In the genomic region with DNA sequence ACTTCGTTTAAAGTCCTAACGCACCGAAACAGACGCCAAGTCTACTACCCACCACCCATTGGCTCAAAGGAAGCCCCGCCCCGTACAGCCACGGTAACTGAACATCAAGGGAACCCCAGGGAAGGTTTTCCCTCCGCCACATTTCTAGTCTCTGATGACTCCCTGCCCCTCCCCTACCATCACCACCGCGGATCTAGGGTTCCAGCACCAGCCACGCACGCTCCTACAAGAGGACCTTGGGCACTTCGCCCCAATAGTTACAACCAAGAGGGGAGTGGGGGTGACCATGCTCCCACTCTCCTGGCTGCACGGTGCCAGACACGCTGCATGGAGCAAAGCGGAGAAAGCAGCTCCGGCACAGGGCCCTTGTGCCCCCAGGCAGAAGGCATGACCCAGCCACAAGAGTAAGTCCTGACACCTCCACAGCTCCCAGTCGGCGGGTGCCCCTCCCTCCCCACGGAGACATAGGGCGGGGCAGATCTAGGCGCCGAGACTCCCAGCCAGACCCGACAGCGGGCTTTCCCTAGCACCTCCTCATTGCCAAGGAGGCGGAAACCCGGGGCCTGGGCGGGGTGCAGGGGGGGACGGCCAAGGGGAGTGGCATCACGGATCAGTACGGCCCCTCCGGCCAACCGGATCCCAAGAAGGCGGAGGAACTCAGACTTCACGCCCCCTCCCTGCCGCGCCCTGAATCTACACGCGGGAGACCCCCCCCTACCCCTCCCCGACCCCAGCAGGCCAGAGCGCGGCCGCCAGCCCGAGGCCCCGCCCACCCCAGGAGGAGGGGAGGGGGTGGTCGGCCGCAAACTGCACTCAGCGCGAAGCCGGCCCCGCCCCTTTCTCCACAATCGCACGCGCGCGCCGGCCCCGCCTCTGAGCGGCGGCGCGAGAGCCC, we compare ENCODE assay signal across 1 cellular context.
A peak's percentile ranks its signal among the peaks of the same experiment; 100 is the strongest.
TF ChIP-seq lines count a peak whose summit lies in the region.

No MANE protein-coding gene starts in this region.

TF ChIP-seq in HepG2, 621 proteins besides CTCF, POLR2A, EP300 and RAD21 (continued from another document and continues in another):
- TF ChIP-seq RXRB (CRISPR knock-in tag; IDR thresholded peaks at IDR 0.05; ENCODE audit: borderline replicate concordance): no peak
- no peak for TF ChIP-seq ZNF567 (CRISPR knock-in tag; IDR thresholded peaks at IDR 0.05; ENCODE audit: borderline replicate concordance)
- TF ChIP-seq, protein P1, sequence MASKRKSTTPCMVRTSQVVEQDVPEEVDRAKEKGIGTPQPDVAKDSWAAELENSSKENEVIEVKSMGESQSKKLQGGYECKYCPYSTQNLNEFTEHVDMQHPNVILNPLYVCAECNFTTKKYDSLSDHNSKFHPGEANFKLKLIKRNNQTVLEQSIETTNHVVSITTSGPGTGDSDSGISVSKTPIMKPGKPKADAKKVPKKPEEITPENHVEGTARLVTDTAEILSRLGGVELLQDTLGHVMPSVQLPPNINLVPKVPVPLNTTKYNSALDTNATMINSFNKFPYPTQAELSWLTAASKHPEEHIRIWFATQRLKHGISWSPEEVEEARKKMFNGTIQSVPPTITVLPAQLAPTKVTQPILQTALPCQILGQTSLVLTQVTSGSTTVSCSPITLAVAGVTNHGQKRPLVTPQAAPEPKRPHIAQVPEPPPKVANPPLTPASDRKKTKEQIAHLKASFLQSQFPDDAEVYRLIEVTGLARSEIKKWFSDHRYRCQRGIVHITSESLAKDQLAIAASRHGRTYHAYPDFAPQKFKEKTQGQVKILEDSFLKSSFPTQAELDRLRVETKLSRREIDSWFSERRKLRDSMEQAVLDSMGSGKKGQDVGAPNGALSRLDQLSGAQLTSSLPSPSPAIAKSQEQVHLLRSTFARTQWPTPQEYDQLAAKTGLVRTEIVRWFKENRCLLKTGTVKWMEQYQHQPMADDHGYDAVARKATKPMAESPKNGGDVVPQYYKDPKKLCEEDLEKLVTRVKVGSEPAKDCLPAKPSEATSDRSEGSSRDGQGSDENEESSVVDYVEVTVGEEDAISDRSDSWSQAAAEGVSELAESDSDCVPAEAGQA (IDR thresholded peaks at IDR 0.05; ENCODE audit: low read depth): no peak
- TF ChIP-seq, protein P1 (CRISPR knock-in tag; IDR thresholded peaks at IDR 0.05; ENCODE audit: borderline replicate concordance): no peak
- TF ChIP-seq, protein P2, sequence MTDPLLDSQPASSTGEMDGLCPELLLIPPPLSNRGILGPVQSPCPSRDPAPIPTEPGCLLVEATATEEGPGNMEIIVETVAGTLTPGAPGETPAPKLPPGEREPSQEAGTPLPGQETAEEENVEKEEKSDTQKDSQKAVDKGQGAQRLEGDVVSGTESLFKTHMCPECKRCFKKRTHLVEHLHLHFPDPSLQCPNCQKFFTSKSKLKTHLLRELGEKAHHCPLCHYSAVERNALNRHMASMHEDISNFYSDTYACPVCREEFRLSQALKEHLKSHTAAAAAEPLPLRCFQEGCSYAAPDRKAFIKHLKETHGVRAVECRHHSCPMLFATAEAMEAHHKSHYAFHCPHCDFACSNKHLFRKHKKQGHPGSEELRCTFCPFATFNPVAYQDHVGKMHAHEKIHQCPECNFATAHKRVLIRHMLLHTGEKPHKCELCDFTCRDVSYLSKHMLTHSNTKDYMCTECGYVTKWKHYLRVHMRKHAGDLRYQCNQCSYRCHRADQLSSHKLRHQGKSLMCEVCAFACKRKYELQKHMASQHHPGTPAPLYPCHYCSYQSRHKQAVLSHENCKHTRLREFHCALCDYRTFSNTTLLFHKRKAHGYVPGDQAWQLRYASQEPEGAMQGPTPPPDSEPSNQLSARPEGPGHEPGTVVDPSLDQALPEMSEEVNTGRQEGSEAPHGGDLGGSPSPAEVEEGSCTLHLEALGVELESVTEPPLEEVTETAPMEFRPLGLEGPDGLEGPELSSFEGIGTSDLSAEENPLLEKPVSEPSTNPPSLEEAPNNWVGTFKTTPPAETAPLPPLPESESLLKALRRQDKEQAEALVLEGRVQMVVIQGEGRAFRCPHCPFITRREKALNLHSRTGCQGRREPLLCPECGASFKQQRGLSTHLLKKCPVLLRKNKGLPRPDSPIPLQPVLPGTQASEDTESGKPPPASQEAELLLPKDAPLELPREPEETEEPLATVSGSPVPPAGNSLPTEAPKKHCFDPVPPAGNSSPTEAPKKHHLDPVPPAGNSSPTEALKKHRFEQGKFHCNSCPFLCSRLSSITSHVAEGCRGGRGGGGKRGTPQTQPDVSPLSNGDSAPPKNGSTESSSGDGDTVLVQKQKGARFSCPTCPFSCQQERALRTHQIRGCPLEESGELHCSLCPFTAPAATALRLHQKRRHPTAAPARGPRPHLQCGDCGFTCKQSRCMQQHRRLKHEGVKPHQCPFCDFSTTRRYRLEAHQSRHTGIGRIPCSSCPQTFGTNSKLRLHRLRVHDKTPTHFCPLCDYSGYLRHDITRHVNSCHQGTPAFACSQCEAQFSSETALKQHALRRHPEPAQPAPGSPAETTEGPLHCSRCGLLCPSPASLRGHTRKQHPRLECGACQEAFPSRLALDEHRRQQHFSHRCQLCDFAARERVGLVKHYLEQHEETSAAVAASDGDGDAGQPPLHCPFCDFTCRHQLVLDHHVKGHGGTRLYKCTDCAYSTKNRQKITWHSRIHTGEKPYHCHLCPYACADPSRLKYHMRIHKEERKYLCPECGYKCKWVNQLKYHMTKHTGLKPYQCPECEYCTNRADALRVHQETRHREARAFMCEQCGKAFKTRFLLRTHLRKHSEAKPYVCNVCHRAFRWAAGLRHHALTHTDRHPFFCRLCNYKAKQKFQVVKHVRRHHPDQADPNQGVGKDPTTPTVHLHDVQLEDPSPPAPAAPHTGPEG (CRISPR knock-in tag; IDR thresholded peaks at IDR 0.05): no peak
- no peak; the same call in 1 of the 2 replicates for TF ChIP-seq HOXA3 (CRISPR knock-in tag; IDR thresholded peaks at IDR 0.05)
- TF ChIP-seq, protein P3, sequence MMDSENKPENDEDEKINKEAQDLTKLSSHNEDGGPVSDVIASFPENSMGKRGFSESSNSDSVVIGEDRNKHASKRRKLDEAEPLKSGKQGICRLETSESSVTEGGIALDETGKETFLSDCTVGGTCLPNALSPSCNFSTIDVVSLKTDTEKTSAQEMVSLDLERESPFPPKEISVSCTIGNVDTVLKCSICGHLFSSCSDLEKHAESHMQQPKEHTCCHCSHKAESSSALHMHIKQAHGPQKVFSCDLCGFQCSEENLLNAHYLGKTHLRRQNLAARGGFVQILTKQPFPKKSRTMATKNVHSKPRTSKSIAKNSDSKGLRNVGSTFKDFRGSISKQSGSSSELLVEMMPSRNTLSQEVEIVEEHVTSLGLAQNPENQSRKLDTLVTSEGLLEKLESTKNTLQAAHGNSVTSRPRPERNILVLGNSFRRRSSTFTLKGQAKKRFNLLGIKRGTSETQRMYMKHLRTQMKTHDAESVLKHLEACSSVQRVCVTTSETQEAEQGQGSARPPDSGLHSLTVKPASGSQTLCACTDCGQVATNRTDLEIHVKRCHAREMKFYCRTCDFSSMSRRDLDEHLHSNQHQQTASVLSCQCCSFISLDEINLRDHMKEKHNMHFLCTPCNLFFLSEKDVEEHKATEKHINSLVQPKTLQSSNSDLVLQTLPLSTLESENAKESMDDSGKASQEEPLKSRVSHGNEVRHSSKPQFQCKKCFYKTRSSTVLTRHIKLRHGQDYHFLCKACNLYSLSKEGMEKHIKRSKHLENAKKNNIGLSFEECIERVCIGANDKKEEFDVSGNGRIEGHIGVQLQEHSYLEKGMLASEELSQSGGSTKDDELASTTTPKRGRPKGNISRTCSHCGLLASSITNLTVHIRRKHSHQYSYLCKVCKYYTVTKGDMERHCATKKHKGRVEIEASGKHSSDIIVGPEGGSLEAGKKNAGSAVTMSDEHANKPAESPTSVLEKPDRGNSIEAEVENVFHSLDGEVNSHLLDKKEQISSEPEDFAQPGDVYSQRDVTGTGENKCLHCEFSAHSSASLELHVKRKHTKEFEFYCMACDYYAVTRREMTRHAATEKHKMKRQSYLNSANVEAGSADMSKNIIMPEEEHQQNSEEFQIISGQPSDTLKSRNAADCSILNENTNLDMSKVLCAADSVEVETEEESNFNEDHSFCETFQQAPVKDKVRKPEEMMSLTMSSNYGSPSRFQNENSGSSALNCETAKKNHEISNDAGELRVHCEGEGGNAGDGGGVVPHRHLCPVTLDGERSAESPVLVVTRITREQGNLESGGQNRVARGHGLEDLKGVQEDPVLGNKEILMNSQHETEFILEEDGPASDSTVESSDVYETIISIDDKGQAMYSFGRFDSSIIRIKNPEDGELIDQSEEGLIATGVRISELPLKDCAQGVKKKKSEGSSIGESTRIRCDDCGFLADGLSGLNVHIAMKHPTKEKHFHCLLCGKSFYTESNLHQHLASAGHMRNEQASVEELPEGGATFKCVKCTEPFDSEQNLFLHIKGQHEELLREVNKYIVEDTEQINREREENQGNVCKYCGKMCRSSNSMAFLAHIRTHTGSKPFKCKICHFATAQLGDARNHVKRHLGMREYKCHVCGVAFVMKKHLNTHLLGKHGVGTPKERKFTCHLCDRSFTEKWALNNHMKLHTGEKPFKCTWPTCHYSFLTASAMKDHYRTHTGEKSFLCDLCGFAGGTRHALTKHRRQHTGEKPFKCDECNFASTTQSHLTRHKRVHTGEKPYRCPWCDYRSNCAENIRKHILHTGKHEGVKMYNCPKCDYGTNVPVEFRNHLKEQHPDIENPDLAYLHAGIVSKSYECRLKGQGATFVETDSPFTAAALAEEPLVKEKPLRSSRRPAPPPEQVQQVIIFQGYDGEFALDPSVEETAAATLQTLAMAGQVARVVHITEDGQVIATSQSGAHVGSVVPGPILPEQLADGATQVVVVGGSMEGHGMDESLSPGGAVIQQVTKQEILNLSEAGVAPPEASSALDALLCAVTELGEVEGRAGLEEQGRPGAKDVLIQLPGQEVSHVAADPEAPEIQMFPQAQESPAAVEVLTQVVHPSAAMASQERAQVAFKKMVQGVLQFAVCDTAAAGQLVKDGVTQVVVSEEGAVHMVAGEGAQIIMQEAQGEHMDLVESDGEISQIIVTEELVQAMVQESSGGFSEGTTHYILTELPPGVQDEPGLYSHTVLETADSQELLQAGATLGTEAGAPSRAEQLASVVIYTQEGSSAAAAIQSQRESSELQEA (CRISPR knock-in tag; IDR thresholded peaks at IDR 0.05; ENCODE audit: not compliant biosample characterization): peak; percentile 42
- no peak for TF ChIP-seq NR2F2 (IDR thresholded peaks at IDR 0.05; ENCODE audit: borderline replicate concordance, low read depth)
- no peak for TF ChIP-seq ATAD3A (CRISPR knock-in tag; IDR thresholded peaks at IDR 0.05)
- no peak for TF ChIP-seq ATF1 (CRISPR knock-in tag; IDR thresholded peaks at IDR 0.05)
- TF ChIP-seq, protein P4, sequence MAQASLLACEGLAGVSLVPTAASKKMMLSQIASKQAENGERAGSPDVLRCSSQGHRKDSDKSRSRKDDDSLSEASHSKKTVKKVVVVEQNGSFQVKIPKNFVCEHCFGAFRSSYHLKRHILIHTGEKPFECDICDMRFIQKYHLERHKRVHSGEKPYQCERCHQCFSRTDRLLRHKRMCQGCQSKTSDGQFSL (CRISPR knock-in tag; IDR thresholded peaks at IDR 0.05): no peak
- no peak for TF ChIP-seq ZNF572 (CRISPR knock-in tag; IDR thresholded peaks at IDR 0.05)
- TF ChIP-seq KMT2B (CRISPR knock-in tag; IDR thresholded peaks at IDR 0.05): no peak
- no peak for TF ChIP-seq ZNF569 (CRISPR knock-in tag; IDR thresholded peaks at IDR 0.05; ENCODE audit: borderline replicate concordance)
- TF ChIP-seq HOXA5 (CRISPR knock-in tag; IDR thresholded peaks at IDR 0.05): 0 out of 2 replicates have a peak, but pooled peaks have one; percentile 27
- TF ChIP-seq, protein P5, sequence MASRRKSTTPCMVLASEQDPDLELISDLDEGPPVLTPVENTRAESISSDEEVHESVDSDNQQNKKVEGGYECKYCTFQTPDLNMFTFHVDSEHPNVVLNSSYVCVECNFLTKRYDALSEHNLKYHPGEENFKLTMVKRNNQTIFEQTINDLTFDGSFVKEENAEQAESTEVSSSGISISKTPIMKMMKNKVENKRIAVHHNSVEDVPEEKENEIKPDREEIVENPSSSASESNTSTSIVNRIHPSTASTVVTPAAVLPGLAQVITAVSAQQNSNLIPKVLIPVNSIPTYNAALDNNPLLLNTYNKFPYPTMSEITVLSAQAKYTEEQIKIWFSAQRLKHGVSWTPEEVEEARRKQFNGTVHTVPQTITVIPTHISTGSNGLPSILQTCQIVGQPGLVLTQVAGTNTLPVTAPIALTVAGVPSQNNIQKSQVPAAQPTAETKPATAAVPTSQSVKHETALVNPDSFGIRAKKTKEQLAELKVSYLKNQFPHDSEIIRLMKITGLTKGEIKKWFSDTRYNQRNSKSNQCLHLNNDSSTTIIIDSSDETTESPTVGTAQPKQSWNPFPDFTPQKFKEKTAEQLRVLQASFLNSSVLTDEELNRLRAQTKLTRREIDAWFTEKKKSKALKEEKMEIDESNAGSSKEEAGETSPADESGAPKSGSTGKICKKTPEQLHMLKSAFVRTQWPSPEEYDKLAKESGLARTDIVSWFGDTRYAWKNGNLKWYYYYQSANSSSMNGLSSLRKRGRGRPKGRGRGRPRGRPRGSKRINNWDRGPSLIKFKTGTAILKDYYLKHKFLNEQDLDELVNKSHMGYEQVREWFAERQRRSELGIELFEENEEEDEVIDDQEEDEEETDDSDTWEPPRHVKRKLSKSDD (CRISPR knock-in tag; IDR thresholded peaks at IDR 0.05; ENCODE audit: low read depth): 0 out of 2 replicates have a peak, but pooled peaks have one; percentile 39
- TF ChIP-seq SYNCRIP (IDR thresholded peaks at IDR 0.05; ENCODE audit: insufficient read depth, low read depth, low read length): no peak
- TF ChIP-seq NRL (CRISPR knock-in tag; IDR thresholded peaks at IDR 0.05; ENCODE audit: borderline replicate concordance): peak; percentile 61; the same call in 1 of the 2 replicates
- no peak for TF ChIP-seq FOXP1 (IDR thresholded peaks at IDR 0.05)
- no peak for TF ChIP-seq FOXP1 (CRISPR knock-in tag; IDR thresholded peaks at IDR 0.05)
- no peak for TF ChIP-seq ZNF724P (CRISPR knock-in tag; IDR thresholded peaks at IDR 0.05; ENCODE audit: borderline replicate concordance)
- TF ChIP-seq, protein P6, sequence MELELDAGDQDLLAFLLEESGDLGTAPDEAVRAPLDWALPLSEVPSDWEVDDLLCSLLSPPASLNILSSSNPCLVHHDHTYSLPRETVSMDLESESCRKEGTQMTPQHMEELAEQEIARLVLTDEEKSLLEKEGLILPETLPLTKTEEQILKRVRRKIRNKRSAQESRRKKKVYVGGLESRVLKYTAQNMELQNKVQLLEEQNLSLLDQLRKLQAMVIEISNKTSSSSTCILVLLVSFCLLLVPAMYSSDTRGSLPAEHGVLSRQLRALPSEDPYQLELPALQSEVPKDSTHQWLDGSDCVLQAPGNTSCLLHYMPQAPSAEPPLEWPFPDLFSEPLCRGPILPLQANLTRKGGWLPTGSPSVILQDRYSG (CRISPR knock-in tag; IDR thresholded peaks at IDR 0.05): no peak
